13 cellular contexts compared by ENCODE assay signal in the genomic region with DNA sequence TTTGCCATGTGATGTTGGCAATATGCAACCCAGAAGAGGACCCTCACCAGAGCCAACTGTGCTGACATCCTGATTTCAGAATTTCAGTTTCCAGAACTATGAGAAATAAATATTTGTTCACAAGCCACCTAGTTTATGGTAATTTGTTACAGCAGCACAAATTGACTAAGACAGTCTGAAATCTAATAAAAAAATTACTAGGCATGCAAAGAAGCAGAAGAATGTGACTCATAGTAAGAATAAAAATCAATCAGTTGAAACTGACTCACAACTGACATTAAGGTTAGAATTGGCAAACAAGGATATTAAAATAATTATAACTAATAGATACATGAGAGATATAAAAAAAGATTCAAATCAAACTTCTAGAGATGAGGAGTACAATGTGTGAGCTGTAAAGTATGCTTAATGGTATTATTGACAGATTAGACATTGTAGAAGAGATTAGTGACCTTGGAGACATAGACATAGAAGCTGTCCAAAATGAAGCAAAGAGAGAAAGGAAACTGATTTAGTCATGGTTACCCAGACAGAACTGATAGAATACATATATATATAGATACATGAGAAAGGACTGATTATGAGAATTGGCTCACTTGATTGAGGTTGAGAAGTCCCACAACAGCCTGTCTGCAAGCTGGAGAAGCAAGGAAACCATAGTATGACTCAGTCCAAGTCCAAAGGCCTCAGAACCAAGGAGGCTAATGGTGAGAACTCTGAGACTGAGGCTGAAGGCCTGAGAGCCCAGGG.
DNase-seq lines count a peak whose midpoint lies in the region; ATAC-seq and TF ChIP-seq lines count a peak whose summit lies in the region.
"Had no signal": no experiment of that assay in that cellular context is flagged by ENCODE, and none has a peak within 500 bp of the region (broad histone marks: within the 10 kb centered on the region; RNA-seq: fewer than 3 reads in every experiment).

No MANE protein-coding gene starts in this region.

- ATAC-seq in GM18868 (IDR thresholded peaks at IDR 0.05; ENCODE audit: unreplicated experiment) (peak; percentile 85), HG02678 (IDR thresholded peaks at IDR 0.05; ENCODE audit: unreplicated experiment) (peak; percentile 56), HG03575 (IDR thresholded peaks at IDR 0.05; ENCODE audit: extremely low read depth, insufficient number of reproducible peaks, low FRiP score, unreplicated experiment) (peak; percentile 42)
- ATAC-seq: Panc1, psoas muscle had no signal

- H3K27me3 ChIP-seq in GM06990 (replicated peaks; ENCODE audit: control insufficient read depth, insufficient read depth, low read length): no peaks in the 10 kb centered on the region

- peak; percentile 63 for DNase-seq in GM06990 (ENCODE audit: extremely low read depth, insufficient read length)
- DNase-seq in GM13976 (ENCODE audit: low spot score): no peak
- DNase-seq in NCI-H748 (lab: John Stamatoyannopoulos, UW; ENCODE audit: unreplicated experiment): no peak
- no peak for DNase-seq in foreskin fibroblast
- no peak for DNase-seq in HK-2 (ENCODE audit: unreplicated experiment)
- DNase-seq: amygdala; effector CD8-positive, alpha-beta T cell; Kasumi-1; psoas muscle had no signal

- no peak overlapping the region for H3K4me3 ChIP-seq in GM06990 (replicated peaks; ENCODE audit: low read depth, low read length)
- H3K4me3 ChIP-seq in foreskin fibroblast (ENCODE audit: low read depth in 1 of 2, low read length in 2 of 2): no peak overlapping the region
- H3K4me3 ChIP-seq: psoas muscle had no signal

- no peaks in the 10 kb centered on the region; the same call in 1 of the 2 replicates for H3K36me3 ChIP-seq in GM06990 (ENCODE audit: control insufficient read depth, insufficient read depth, low read length)

- in situ Hi-C loops in GM13976 (cut with MboI; ENCODE audit: low sequenced_read_pairs, unreplicated experiment): no loop called here

- TF ChIP-seq CTCF in GM06990 (IDR thresholded peaks at IDR 0.05; ENCODE audit: insufficient read depth, low read length, poor library complexity, severe bottlenecking) (no peak), GM13976 (IDR thresholded peaks at IDR 0.05; ENCODE audit: borderline replicate concordance, control extremely low read depth, extremely low read depth, insufficient read depth, missing control alignments) (no peak), foreskin fibroblast (IDR thresholded peaks at IDR 0.05; ENCODE audit: low read depth, low read length) (no peak)
